In the genomic region with DNA sequence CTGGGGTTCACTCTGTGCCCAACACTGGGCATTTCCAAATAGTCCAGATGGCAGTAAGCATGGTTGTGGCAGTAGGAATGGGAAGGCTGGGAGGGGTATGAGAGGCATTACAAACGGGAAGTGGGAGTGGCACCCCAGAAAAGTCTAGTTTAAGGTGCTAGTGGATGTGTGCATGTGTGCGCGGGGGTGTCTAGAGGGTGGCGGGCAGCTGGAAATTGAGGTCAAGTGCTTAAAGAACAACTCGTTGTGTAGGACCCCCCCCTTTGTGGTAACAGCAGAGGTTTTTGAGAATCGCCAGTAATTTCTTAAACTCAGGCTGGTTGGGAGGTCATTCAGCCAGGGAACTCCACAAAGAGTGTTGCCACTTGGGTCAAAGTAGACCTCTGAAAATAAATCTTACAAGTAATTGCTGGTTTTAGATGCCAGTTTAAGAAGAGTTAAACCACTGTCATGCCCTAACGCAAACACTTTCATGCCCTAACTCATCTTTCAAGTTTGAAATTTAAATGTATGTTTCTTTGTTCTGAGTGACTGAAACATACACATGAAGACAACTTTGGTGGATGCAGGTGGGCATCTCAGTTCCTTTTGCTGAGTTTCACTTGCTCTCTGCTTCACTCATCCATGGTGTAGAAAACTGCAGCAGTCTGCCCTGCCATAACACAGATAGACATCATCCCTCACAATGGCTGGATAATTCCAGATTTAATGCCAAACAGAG, we compare ENCODE assay signal across 11 cellular contexts.
DNase-seq lines count a peak whose midpoint lies in the region; ATAC-seq and TF ChIP-seq lines count a peak whose summit lies in the region.
"Had no signal": no experiment of that assay in that cellular context is flagged by ENCODE, and none has a peak within 500 bp of the region (broad histone marks: within the 10 kb centered on the region; RNA-seq: fewer than 3 reads in every experiment).

No MANE protein-coding gene starts in this region.

- H3K79me2 ChIP-seq in DND-41 (ENCODE audit: insufficient read depth, low read length) = no peaks in the 10 kb centered on the region

- DNase-seq in DND-41 = no peak
- DNase-seq in Jurkat, Clone E6-1 (ENCODE audit: low read depth, low spot score) = peak; percentile 16
- DNase-seq in left lung = no peak
- DNase-seq in omental fat pad (ENCODE audit: low spot score) = no peak
- DNase-seq in DMS79 (lab: John Stamatoyannopoulos, UW) = no peak
- DNase-seq in cortex of kidney (lab: John Stamatoyannopoulos, UW) = no peak
- DNase-seq: mammary epithelial cell, upper lobe of right lung, WERI-Rb-1 had no signal

- ATAC-seq in DND-41 (ENCODE audit: insufficient read depth, low read depth) (peak; percentile 19; the same call in 1 of the 3 replicates), GM19328 (IDR thresholded peaks at IDR 0.05; ENCODE audit: unreplicated experiment) (peak; percentile 66), HG02870 (IDR thresholded peaks at IDR 0.05; ENCODE audit: unreplicated experiment) (peak; percentile 49), left lung (no peak), omental fat pad (ENCODE audit: low FRiP score) (no peak)
- ATAC-seq: upper lobe of right lung had no signal

- no peak overlapping the region for H3K9ac ChIP-seq in DND-41 (ENCODE audit: low read depth, low read length)

- H3K4me3 ChIP-seq in DND-41 (ENCODE audit: low read depth in 1 of 2, low read length in 2 of 2) = no peak overlapping the region
- no peak overlapping the region for H3K4me3 ChIP-seq in Jurkat, Clone E6-1 (ENCODE audit: low read length)
- H3K4me3 ChIP-seq in left lung = no peak overlapping the region
- H3K4me3 ChIP-seq: upper lobe of right lung had no signal

- H3K27ac ChIP-seq in DND-41 (ENCODE audit: low read length) (no peak overlapping the region), left lung (no peak overlapping the region)
- H3K27ac ChIP-seq: upper lobe of right lung, WERI-Rb-1 had no signal

- H3K27me3 ChIP-seq in DND-41 (ENCODE audit: insufficient read depth, low read length, poor library complexity) (no peaks in the 10 kb centered on the region), left lung (no peaks in the 10 kb centered on the region)
- H3K27me3 ChIP-seq: upper lobe of right lung had no signal

- no peaks in the 10 kb centered on the region for H4K20me1 ChIP-seq in DND-41 (ENCODE audit: insufficient read depth, low read length)

- TF ChIP-seq CTCF in DND-41 (IDR thresholded peaks at IDR 0.05; ENCODE audit: borderline replicate concordance, extremely low read depth, low read length, poor library complexity, severe bottlenecking) = no peak
- no peak for TF ChIP-seq CTCF in left lung (IDR thresholded peaks at IDR 0.05)
- no peak for TF ChIP-seq CTCF in omental fat pad (IDR thresholded peaks at IDR 0.05)

- H3K9me3 ChIP-seq in DND-41 (ENCODE audit: insufficient read depth, low read length, severe bottlenecking) (no peaks in the 10 kb centered on the region), left lung (no peaks in the 10 kb centered on the region)
- H3K9me3 ChIP-seq: upper lobe of right lung had no signal

- intact Hi-C loops in left lung (cut with DNase I) = no loop called here

- no peaks in the 10 kb centered on the region for H3K4me1 ChIP-seq in DND-41 (ENCODE audit: insufficient read depth, low read length)
- H3K4me1 ChIP-seq in left lung = no peaks in the 10 kb centered on the region
- H3K4me1 ChIP-seq: upper lobe of right lung had no signal

- no peak overlapping the region for H3K4me2 ChIP-seq in DND-41 (ENCODE audit: insufficient read depth, low read length)

- H3K36me3 ChIP-seq in DND-41 (ENCODE audit: insufficient read depth, low read length) = peaks cover 16% of the 10 kb centered on the region
- H3K36me3 ChIP-seq in left lung = no peaks in the 10 kb centered on the region
- H3K36me3 ChIP-seq: upper lobe of right lung, WERI-Rb-1 had no signal

- H2AFZ ChIP-seq in DND-41 (ENCODE audit: low read depth, low read length) = no peak overlapping the region

Comparison
In these comparisons a context has a peak if more than half of its experiments do, and no peak if none do; other contexts are left out.
1. ATAC-seq: peak in DND-41 (single experiment), GM19328 (single experiment) and HG02870 (single experiment); none in left lung (single experiment) and omental fat pad (single experiment).